24 cellular contexts compared by ENCODE assay signal in the genomic region with DNA sequence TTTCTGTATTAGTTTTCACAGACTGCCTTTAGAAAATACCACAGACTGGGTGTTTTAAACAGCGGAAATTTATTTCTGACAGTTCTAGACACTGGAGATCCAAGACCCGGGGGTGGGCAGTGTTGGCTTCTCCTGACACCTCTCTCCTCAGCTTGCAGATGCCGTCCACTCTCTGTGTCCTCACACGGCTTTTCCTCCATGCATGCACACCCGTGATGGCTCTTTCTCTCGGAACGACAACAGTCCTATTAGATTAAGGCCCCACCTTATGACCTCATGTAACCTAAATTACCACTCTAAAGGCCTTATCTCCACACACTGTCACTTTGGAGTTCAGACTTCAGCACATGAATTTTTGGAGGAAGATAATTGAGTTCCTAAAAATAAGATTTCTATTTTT.
"Had no signal": no experiment of that assay in that cellular context is flagged by ENCODE, and none has a peak within 500 bp of the region (broad histone marks: within the 10 kb centered on the region; RNA-seq: fewer than 3 reads in every experiment).

No MANE protein-coding gene starts in this region.

- ATAC-seq: activated T-cell treated with anti-CD3 and anti-CD28 coated beads, Interleukin-2, amount 50 U/mL, for 4 hours had no signal

- H3K36me3 ChIP-seq: brain microvascular endothelial cell, MG63 had no signal

- H3K9me3 ChIP-seq: MG63, SK-N-SH had no signal

- H3K27me3 ChIP-seq: brain microvascular endothelial cell, MG63 had no signal

- H3K4me3 ChIP-seq: MG63, PC-9 had no signal

- DNase-seq: activated CD4-positive, alpha-beta memory T cell treated with anti-CD3 and anti-CD28 coated beads for 36 hours; activated CD4-positive, alpha-beta T cell treated with anti-CD3 and anti-CD28 coated beads, Interleukin-2, amount 10 ng/mL, durations not matched to agents 7 days and 5 days; activated CD4-positive, CD25-positive, alpha-beta regulatory T cell; activated CD8-positive, alpha-beta memory T cell treated with anti-CD3 and anti-CD28 coated beads for 24 hours; activated effector memory CD4-positive, alpha-beta T cell treated with anti-CD3 and anti-CD28 coated beads, Interleukin-2, amount 50 U/mL, for 16 hours; activated naive CD4-positive, alpha-beta T cell treated with anti-CD3 and anti-CD28 coated beads for 36 hours; activated T-cell treated with anti-CD3 and anti-CD28 coated beads, Interleukin-2, amount 50 U/mL, for 4 hours; amygdala; brain microvascular endothelial cell; caudate nucleus; MG63; MV-4-11; NCI-H1092 treated with DMSO at 0.1 percent for 48 hours; NCI-H1417 treated with DMSO at 0.1 percent for 48 hours; NCI-H1694; NCI-H2029; NCI-H2107; NCI-H2171 treated with DMSO at 0.1 percent for 48 hours; NCI-H226; NCI-H526 treated with DMSO at 0.1 percent for 48 hours; PC-9; SK-N-SH; T-helper 1 cell had no signal

- H3K27ac ChIP-seq: brain microvascular endothelial cell, PC-9, VCaP had no signal
